ENCODE assay signal across 9 cellular contexts in the genomic region with DNA sequence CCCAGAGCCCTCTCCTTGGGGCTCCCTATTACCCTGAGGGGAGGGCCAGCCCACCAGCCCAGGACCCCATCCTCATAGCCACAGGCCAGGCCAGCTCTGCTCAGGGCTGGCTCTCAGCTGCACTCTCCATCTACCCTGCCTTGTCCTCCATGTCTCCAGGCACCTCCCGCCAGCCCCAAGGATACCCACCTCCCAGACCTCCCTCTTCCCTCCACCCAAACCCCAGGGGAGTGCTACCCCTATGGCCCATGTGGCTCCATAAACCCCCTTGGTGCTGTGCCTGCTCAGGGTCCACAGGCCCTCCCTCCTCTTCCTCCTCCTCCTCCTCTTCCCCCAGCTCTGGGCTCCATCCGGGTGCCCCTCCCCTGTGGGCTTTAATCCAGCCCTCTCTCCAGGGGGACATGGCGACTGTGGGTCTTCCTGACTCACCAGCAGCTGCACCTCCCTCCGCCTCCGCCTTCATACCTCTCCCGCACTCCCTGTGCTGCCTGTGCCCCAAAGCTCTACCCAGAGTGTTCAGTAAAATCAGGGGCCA. TPM values are rescaled to one million over a fixed set of nuclear protein-coding genes. Genes with fewer than 3 reads are reported as not detected.
DNase-seq lines count a peak whose midpoint lies in the region; ATAC-seq and TF ChIP-seq lines count a peak whose summit lies in the region.
"Had no signal": no experiment of that assay in that cellular context is flagged by ENCODE, and none has a peak within 500 bp of the region (broad histone marks: within the 10 kb centered on the region; RNA-seq: fewer than 3 reads in every experiment).

No MANE protein-coding gene starts in this region.

- peak overlapping the region; percentile 75 for H2AK5ac ChIP-seq in mesenchymal stem cell (ENCODE audit: low read length, severe bottlenecking)

- H3K27ac ChIP-seq in mesenchymal stem cell (ENCODE audit: low read length, poor library complexity, severe bottlenecking): peak overlapping the region; percentile 76

- H3K4me3 Mint-ChIP-seq in activated naive CD4-positive, alpha-beta T cell treated with anti-CD3 and anti-CD28 coated beads, Interleukin-2, amount 10 ng/mL, durations not matched to agents 7 days and 5 days: no peak overlapping the region

- peak overlapping the region in 1 of 2 experiments; percentile 64 for H3K14ac ChIP-seq in mesenchymal stem cell (ENCODE audit: low read length in 2 of 2)

- H3K4ac ChIP-seq in mesenchymal stem cell (ENCODE audit: low read depth in 1 of 2, low read length in 2 of 2): peak overlapping the region in 1 of 2 experiments; percentile 13

- H3K36me3 ChIP-seq in mesenchymal stem cell (ENCODE audit: control insufficient read depth in 1 of 2, insufficient read depth in 2 of 2, low read depth in 1 of 2, low read length in 2 of 2): peaks cover 13 to 27% of the 10 kb centered on the region in 2 experiments

- H3K4me2 ChIP-seq in mesenchymal stem cell (ENCODE audit: low read length, poor library complexity, severe bottlenecking): no peak overlapping the region

- no peak overlapping the region for H2AFZ ChIP-seq in mesenchymal stem cell (ENCODE audit: low read depth, low read length)

- no peak overlapping the region for H2BK120ac ChIP-seq in mesenchymal stem cell (ENCODE audit: low read depth, low read length)

- no peaks in the 10 kb centered on the region for H3K27me3 ChIP-seq in mesenchymal stem cell (ENCODE audit: control insufficient read depth in 1 of 2, insufficient read depth in 1 of 2, low read length in 2 of 2)

- H3K4me3 ChIP-seq in HFF-Myc (replicated peaks; ENCODE audit: low read depth, low read length) (no peak overlapping the region), mesenchymal stem cell (ENCODE audit: insufficient read depth in 1 of 2, low read depth in 1 of 2, low read length in 2 of 2) (peak overlapping the region in 1 of 2 experiments; percentile 33)

- H3K79me1 ChIP-seq in mesenchymal stem cell (replicated peaks; ENCODE audit: low read length, poor library complexity, severe bottlenecking): peaks cover 7% of the 10 kb centered on the region

- H3K4me1 Mint-ChIP-seq in activated naive CD4-positive, alpha-beta T cell treated with anti-CD3 and anti-CD28 coated beads, Interleukin-2, amount 10 ng/mL, durations not matched to agents 7 days and 5 days: peaks cover 42% of the 10 kb centered on the region

- H2BK15ac ChIP-seq in mesenchymal stem cell (ENCODE audit: low read depth, poor library complexity, severe bottlenecking): no peak overlapping the region

- peak overlapping the region; percentile 61 for H4K91ac ChIP-seq in mesenchymal stem cell (ENCODE audit: low read length)

- H3K9ac ChIP-seq in mesenchymal stem cell (ENCODE audit: low read length): peak overlapping the region; percentile 85

- no peak overlapping the region for H2BK12ac ChIP-seq in mesenchymal stem cell (ENCODE audit: low read length in 2 of 2)

- H3K18ac ChIP-seq in mesenchymal stem cell (ENCODE audit: low read depth in 1 of 2, low read length in 2 of 2): peak overlapping the region in 1 of 2 experiments; percentile 14

- H3K9me3 ChIP-seq in mesenchymal stem cell (ENCODE audit: control insufficient read depth, low read length): no peaks in the 10 kb centered on the region

- peaks cover 11% of the 10 kb centered on the region for H3K9me3 Mint-ChIP-seq in activated naive CD4-positive, alpha-beta T cell treated with anti-CD3 and anti-CD28 coated beads, Interleukin-2, amount 10 ng/mL, durations not matched to agents 7 days and 5 days

- H4K8ac ChIP-seq in mesenchymal stem cell (ENCODE audit: low read length): peak overlapping the region; percentile 80

- peak; percentile 85 for DNase-seq in A172 (ENCODE audit: low spot score)
- peak; percentile 73 for DNase-seq in HFF-Myc (ENCODE audit: extremely low read depth, low read depth)
- no peak for DNase-seq in activated naive CD4-positive, alpha-beta T cell treated with anti-CD3 and anti-CD28 coated beads, Interleukin-2, amount 10 ng/mL, durations not matched to agents 7 days and 5 days
- DNase-seq in mesenchymal stem cell: no peak
- DNase-seq in T1000 (lab: John Stamatoyannopoulos, UW): no peak
- DNase-seq in SHP77 treated with DMSO at 0.1 percent for 48 hours (lab: John Stamatoyannopoulos, UW): no peak
- DNase-seq: glutamatergic neuron had no signal

- peaks cover 14% of the 10 kb centered on the region for H3K4me1 ChIP-seq in mesenchymal stem cell (ENCODE audit: control insufficient read depth, insufficient read depth, low read depth, low read length)

- H3K27ac Mint-ChIP-seq in activated naive CD4-positive, alpha-beta T cell treated with anti-CD3 and anti-CD28 coated beads, Interleukin-2, amount 10 ng/mL, durations not matched to agents 7 days and 5 days: peak overlapping the region; percentile 49

- H3K36me3 Mint-ChIP-seq in activated naive CD4-positive, alpha-beta T cell treated with anti-CD3 and anti-CD28 coated beads, Interleukin-2, amount 10 ng/mL, durations not matched to agents 7 days and 5 days: peaks cover 26% of the 10 kb centered on the region

- no peak overlapping the region for H3K23ac ChIP-seq in mesenchymal stem cell (ENCODE audit: low read length in 2 of 2)

- ATAC-seq in GM18861 (IDR thresholded peaks at IDR 0.05; ENCODE audit: unreplicated experiment): no peak
- no peak for ATAC-seq in GM19467 (IDR thresholded peaks at IDR 0.05; ENCODE audit: unreplicated experiment)

- CTCF ChIA-PET in activated naive CD4-positive, alpha-beta T cell treated with anti-CD3 and anti-CD28 coated beads, Interleukin-2, amount 10 ng/mL, durations not matched to agents 7 days and 5 days (lab: Charles Lee): interaction anchor here (1.0 kb wide), 1 partner anchor 10 kb away, joined by 3 read pairs; the partner anchor contains the start of genes MCM3AP and YBEY

- H2BK5ac ChIP-seq in mesenchymal stem cell (ENCODE audit: low read depth, low read length, poor library complexity, severe bottlenecking): peak overlapping the region; percentile 62

- WGBS in mesenchymal stem cell: 66% methylated on average over 5 of the region's 6 CpGs

- peaks cover 18% of the 10 kb centered on the region for H3K27me3 Mint-ChIP-seq in activated naive CD4-positive, alpha-beta T cell treated with anti-CD3 and anti-CD28 coated beads, Interleukin-2, amount 10 ng/mL, durations not matched to agents 7 days and 5 days

- TF ChIP-seq CTCF in HFF-Myc (IDR thresholded peaks at IDR 0.05; ENCODE audit: low read depth, low read length, missing control alignments): no peak

RNA-seq across cellular contexts. Expression of gene YBEY, which starts 9.1 kb away (rescaled TPM):
- 13.7 and 25.5 TPM in 2 replicates for total RNA-seq in A172 (2014; rRNA removed; shearing (Covaris generic))
- 14.6 TPM for polyA plus RNA-seq in mesenchymal stem cell (2013, experiment 1 of 2)
- polyA plus RNA-seq in mesenchymal stem cell (2013, experiment 2 of 2): 15.5 TPM

RNA-seq across cellular contexts. Expression of gene MCM3AP, which starts 9.8 kb away (rescaled TPM):
- 57.6 and 61.7 TPM in 2 replicates for total RNA-seq in A172 (2014; rRNA removed; shearing (Covaris generic))
- polyA plus RNA-seq in mesenchymal stem cell (2013, experiment 1 of 2): 33.7 TPM
- polyA plus RNA-seq in mesenchymal stem cell (2013, experiment 2 of 2): 32.9 TPM

RNA-seq across cellular contexts. Expression of gene C21orf58, which starts 28.4 kb away (rescaled TPM):
- total RNA-seq in A172 (2014; rRNA removed; shearing (Covaris generic)): 7.8 and 8.9 TPM in 2 replicates
- 2.0 TPM for polyA plus RNA-seq in mesenchymal stem cell (2013, experiment 1 of 2)
- 1.7 TPM for polyA plus RNA-seq in mesenchymal stem cell (2013, experiment 2 of 2)

RNA-seq across cellular contexts. Expression of gene PCNT, which starts 28.7 kb away (rescaled TPM):
- 20.1 and 20.5 TPM in 2 replicates for total RNA-seq in A172 (2014; rRNA removed; shearing (Covaris generic))
- 6.7 TPM for polyA plus RNA-seq in mesenchymal stem cell (2013, experiment 1 of 2)
- 5.3 TPM for polyA plus RNA-seq in mesenchymal stem cell (2013, experiment 2 of 2)

Comparison
In these comparisons a context has a peak if more than half of its experiments do, and no peak if none do; other contexts are left out.
1. DNase-seq: peak in A172 (single experiment) and HFF-Myc (single experiment); none in activated naive CD4-positive, alpha-beta T cell treated with anti-CD3 and anti-CD28 coated beads, Interleukin-2, amount 10 ng/mL, durations not matched to agents 7 days and 5 days (single experiment), mesenchymal stem cell (single experiment), T1000 (single experiment) and SHP77 treated with DMSO at 0.1 percent for 48 hours (single experiment).